ENCODE assay signal across 1 cellular context in the genomic region with DNA sequence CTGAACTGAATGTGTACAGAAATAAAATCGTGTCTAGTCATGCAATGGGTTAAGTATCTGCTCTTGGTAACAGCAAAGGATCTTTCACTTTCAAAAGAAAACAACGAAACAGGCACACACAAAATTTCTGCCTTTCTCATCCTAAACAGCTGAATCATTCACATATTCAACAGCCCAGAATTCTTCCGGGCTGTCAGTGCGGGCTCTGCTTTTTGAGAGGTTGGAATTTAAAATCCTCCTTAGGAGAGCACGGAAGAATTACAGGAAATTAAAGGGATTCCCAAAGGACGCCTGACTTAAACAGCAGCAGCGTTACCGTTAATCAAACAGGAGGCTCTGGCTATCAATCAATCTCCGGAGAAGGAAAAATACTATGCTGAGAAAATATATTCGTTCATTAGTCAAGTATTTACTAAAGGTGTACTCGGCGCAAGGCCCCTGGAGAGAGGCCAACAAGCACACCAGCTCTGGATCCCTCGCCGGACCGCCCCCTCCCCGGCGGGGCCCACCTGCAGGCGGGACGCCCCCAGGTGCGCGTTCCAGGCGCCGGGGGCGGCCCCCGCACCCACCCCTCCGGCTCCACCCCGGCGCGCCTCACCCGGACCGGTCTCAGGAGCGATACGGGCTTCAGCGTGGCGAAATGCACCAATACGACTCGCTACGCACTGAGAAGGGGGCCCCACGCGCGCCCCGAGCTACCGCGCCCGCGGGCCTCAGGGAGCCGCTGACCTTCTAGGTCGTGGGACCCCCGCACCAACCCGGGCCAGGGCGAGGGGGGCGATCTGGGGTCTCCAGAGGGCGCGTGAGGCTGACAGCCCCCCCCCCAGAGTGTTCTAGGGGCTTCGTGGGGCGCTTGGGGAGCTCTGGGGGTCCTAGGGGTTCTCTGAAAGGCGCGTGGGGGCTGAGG.
TF ChIP-seq lines count a peak whose summit lies in the region.

No MANE protein-coding gene starts in this region.

TF ChIP-seq in SK-N-SH, 30 proteins besides CTCF, POLR2A, EP300 and RAD21:
- TF ChIP-seq, protein P1, sequence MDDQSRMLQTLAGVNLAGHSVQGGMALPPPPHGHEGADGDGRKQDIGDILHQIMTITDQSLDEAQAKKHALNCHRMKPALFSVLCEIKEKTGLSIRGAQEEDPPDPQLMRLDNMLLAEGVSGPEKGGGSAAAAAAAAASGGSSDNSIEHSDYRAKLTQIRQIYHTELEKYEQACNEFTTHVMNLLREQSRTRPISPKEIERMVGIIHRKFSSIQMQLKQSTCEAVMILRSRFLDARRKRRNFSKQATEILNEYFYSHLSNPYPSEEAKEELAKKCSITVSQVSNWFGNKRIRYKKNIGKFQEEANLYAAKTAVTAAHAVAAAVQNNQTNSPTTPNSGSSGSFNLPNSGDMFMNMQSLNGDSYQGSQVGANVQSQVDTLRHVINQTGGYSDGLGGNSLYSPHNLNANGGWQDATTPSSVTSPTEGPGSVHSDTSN (IDR thresholded peaks at IDR 0.05), result peak; percentile 15; the same call in 1 of the 2 replicates
- TF ChIP-seq, protein P2, sequence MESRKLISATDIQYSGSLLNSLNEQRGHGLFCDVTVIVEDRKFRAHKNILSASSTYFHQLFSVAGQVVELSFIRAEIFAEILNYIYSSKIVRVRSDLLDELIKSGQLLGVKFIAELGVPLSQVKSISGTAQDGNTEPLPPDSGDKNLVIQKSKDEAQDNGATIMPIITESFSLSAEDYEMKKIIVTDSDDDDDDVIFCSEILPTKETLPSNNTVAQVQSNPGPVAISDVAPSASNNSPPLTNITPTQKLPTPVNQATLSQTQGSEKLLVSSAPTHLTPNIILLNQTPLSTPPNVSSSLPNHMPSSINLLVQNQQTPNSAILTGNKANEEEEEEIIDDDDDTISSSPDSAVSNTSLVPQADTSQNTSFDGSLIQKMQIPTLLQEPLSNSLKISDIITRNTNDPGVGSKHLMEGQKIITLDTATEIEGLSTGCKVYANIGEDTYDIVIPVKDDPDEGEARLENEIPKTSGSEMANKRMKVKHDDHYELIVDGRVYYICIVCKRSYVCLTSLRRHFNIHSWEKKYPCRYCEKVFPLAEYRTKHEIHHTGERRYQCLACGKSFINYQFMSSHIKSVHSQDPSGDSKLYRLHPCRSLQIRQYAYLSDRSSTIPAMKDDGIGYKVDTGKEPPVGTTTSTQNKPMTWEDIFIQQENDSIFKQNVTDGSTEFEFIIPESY (IDR thresholded peaks at IDR 0.05; ENCODE audit: borderline replicate concordance, low read depth), result no peak
- TF ChIP-seq JUND (IDR thresholded peaks at IDR 0.05), result 0 out of 2 replicates have a peak, but pooled peaks have one; percentile 12
- no peak for TF ChIP-seq MXI1 (IDR thresholded peaks at IDR 0.05; ENCODE audit: low read depth, low read length)
- TF ChIP-seq, protein P3, sequence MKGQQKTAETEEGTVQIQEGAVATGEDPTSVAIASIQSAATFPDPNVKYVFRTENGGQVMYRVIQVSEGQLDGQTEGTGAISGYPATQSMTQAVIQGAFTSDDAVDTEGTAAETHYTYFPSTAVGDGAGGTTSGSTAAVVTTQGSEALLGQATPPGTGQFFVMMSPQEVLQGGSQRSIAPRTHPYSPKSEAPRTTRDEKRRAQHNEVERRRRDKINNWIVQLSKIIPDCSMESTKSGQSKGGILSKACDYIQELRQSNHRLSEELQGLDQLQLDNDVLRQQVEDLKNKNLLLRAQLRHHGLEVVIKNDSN (IDR thresholded peaks at IDR 0.05; ENCODE audit: borderline replicate concordance, low read depth), result no peak
